In the genomic region with DNA sequence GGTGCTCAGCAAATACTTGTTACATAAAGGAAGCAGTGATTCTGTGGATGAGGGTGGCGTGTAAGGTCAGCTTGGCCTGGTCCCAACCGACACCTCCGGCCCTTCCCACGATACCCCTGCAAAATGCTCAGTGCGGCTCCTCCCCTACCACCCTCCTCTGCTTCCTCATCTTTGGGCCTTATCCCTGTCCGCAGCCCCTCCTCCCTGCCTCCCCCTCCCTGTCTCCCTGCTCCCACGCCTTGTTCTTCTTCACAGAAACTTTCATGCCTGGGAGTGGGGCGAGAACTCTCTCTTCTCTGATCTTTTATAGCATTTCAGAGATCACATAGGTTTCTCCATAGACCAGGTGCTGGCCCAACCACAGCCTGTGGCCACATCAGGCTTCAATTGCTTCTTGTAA, we compare ENCODE assay signal across 20 cellular contexts.
"Had no signal": no experiment of that assay in that cellular context is flagged by ENCODE, and none has a peak within 500 bp of the region (broad histone marks: within the 10 kb centered on the region; RNA-seq: fewer than 3 reads in every experiment).

No MANE protein-coding gene starts in this region.

- H3K27me3 ChIP-seq: tibial nerve, upper lobe of left lung had no signal

- H3K36me3 Mint-ChIP-seq: memory B cell; natural killer cell; stimulated activated memory B cell treated with anti-CD40 and anti-IgM and Interleukin-4, amounts not matched to agents 10 μg/mL and 1 μg/mL and 100 μg/mL, for 72 hours had no signal

- H3K9ac ChIP-seq: parathyroid adenoma had no signal

- H2AFZ ChIP-seq: hepatocyte, parathyroid adenoma had no signal

- H3K27ac ChIP-seq: coronary artery, hepatocyte, parathyroid adenoma, prostate gland, skin epidermis, spleen, tibial nerve, upper lobe of left lung had no signal

- H3K9me3 Mint-ChIP-seq: memory B cell; natural killer cell; stimulated activated memory B cell treated with anti-CD40 and anti-IgM and Interleukin-4, amounts not matched to agents 10 μg/mL and 1 μg/mL and 100 μg/mL, for 72 hours had no signal

- H3K9me3 ChIP-seq: prostate gland, spleen, thoracic aorta, tibial nerve, upper lobe of left lung had no signal

- H3K79me2 ChIP-seq: hepatocyte, parathyroid adenoma had no signal

- DNase-seq: dermis blood vessel endothelial cell; kidney; natural killer cell; right cardiac atrium; spleen; stimulated activated CD4-positive, alpha-beta T cell treated with anti-CD3 and anti-CD28 coated beads, Interleukin-4, amount 100 ng/mL, for 4 hours; stimulated activated naive CD8-positive, alpha-beta T cell treated with anti-CD3 and anti-CD28 coated beads, Interleukin-15, Interleukin-2, amounts not matched to agents 100 U/mL and 50 U/mL, for 24 hours; upper lobe of left lung had no signal

- FAIRE-seq: frontal cortex, kidney, urothelium cell line had no signal

- H3K27ac Mint-ChIP-seq: memory B cell; natural killer cell; stimulated activated memory B cell treated with anti-CD40 and anti-IgM and Interleukin-4, amounts not matched to agents 10 μg/mL and 1 μg/mL and 100 μg/mL, for 72 hours had no signal

- H3K4me3 Mint-ChIP-seq: memory B cell; natural killer cell; stimulated activated memory B cell treated with anti-CD40 and anti-IgM and Interleukin-4, amounts not matched to agents 10 μg/mL and 1 μg/mL and 100 μg/mL, for 72 hours had no signal

- ATAC-seq: natural killer cell; right cardiac atrium; stimulated activated memory B cell treated with anti-CD40 and anti-IgM and Interleukin-4, amounts not matched to agents 10 μg/mL and 1 μg/mL and 100 μg/mL, for 72 hours; stimulated activated naive CD8-positive, alpha-beta T cell treated with anti-CD3 and anti-CD28 coated beads, Interleukin-15, Interleukin-2, amounts not matched to agents 100 U/mL and 50 U/mL, for 24 hours had no signal

- H3K4me3 ChIP-seq: coronary artery, hepatocyte, lung, prostate gland, skin epidermis, spleen, thoracic aorta, tibial nerve, upper lobe of left lung had no signal

- H3K4me1 ChIP-seq: parathyroid adenoma, prostate gland, spleen, tibial nerve, upper lobe of left lung had no signal

- H3K4me2 ChIP-seq: hepatocyte had no signal

- H3K36me3 ChIP-seq: prostate gland, spleen, thoracic aorta, tibial nerve, upper lobe of left lung had no signal

- H3K4me1 Mint-ChIP-seq: memory B cell; natural killer cell; stimulated activated memory B cell treated with anti-CD40 and anti-IgM and Interleukin-4, amounts not matched to agents 10 μg/mL and 1 μg/mL and 100 μg/mL, for 72 hours had no signal
